1 cellular context compared by ENCODE assay signal in genomic region chr12:92032101-92032500, GRCh38.
TF ChIP-seq lines count a peak whose summit lies in the region.

No MANE protein-coding gene starts in this region.

TF ChIP-seq in GM23338, 12 proteins besides CTCF, POLR2A, EP300 and RAD21 (continued from another document):
- TF ChIP-seq REST (IDR thresholded peaks at IDR 0.05; ENCODE audit: unreplicated experiment) (no peak), ZNF331 (CRISPR knock-in tag; IDR thresholded peaks at IDR 0.05; ENCODE audit: low read depth) (no peak), NANOG (IDR thresholded peaks at IDR 0.05; ENCODE audit: borderline replicate concordance) (no peak), POLR2AphosphoS5 (IDR thresholded peaks at IDR 0.05; ENCODE audit: low read depth) (no peak), ZNF114 (CRISPR knock-in tag; IDR thresholded peaks at IDR 0.05) (no peak), JUNB (IDR thresholded peaks at IDR 0.05; ENCODE audit: unreplicated experiment) (no peak), ETS1 (IDR thresholded peaks at IDR 0.05) (no peak), EZH2 (IDR thresholded peaks at IDR 0.05; ENCODE audit: low read depth, unreplicated experiment) (no peak), EZH2phosphoT487 (IDR thresholded peaks at IDR 0.05; ENCODE audit: unreplicated experiment) (no peak)
